ENCODE assay signal across 8 cellular contexts in the genomic region with DNA sequence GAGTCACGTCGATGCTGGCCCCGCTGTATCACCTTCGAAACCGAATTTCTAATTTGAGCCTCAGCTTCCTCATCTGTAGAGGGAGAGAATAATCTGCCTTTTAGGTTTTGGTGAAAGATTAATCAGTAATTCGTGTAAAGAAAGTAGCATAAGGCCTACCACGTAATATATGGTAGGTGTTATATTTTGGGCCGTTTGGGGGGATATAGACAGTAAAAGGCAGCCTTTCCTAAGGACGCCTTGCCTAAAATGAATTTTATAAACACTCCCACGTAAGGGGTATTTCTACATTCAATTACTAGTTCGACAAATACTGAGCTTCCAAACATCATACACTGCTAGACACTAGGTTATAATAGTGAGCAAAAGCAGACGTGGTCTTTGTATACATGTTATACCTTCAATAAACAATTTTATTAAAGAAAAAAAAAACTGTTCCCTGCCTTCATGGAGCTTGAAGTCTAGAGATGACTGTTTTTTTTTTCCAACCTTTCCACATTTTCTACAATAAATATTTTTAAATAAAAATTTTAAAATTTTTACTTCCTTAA. TPM values are rescaled to one million over a fixed set of nuclear protein-coding genes. Genes with fewer than 3 reads are reported as not detected.
DNase-seq lines count a peak whose midpoint lies in the region; ATAC-seq and TF ChIP-seq lines count a peak whose summit lies in the region.

No MANE protein-coding gene starts in this region.

- H3K36me3 ChIP-seq in right lobe of liver, result peaks cover 0 to 10% (median 0%) of the 10 kb centered on the region in 4 donors
- peaks cover 0 to 26% (median 0%) of the 10 kb centered on the region in 3 donors for H3K36me3 ChIP-seq in tibial nerve

- H3K9me3 ChIP-seq in right lobe of liver (no peaks in the 10 kb centered on the region), tibial nerve (no peaks in the 10 kb centered on the region)

- H3K27ac ChIP-seq in angular gyrus (ENCODE audit: low read depth, low read length), result peak overlapping the region; percentile 95
- H3K27ac ChIP-seq in right lobe of liver, result peak overlapping the region; percentile 85 to 94 (median 86)
- H3K27ac ChIP-seq in tibial nerve, result peak overlapping the region; percentile 80 to 98 (median 96)

- H3K4me1 Mint-ChIP-seq in activated T-cell treated with anti-CD3 and anti-CD28 coated beads, Interleukin-2, amount 50 U/mL, for 72 hours (ENCODE audit: low read depth), result peaks cover 50% of the 10 kb centered on the region

- peaks cover 15 to 23% of the 10 kb centered on the region in 2 donors for H3K36me3 Mint-ChIP-seq in activated T-cell treated with anti-CD3 and anti-CD28 coated beads, Interleukin-2, amount 50 U/mL, for 72 hours (ENCODE audit: insufficient read depth in 2 of 2)

- 3% methylated on average over 12 of the region's 12 CpGs for WGBS in right lobe of liver (ENCODE audit: insufficient coverage, low coverage, low lambda C conversion rate, missing lambda C conversion rate)
- 13 to 14% methylated on average over 12 of the region's 12 CpGs for WGBS in tibial nerve, 2 donors

- peak overlapping the region; percentile 98 for H3K4me3 Mint-ChIP-seq in activated T-cell treated with anti-CD3 and anti-CD28 coated beads, Interleukin-2, amount 50 U/mL, for 72 hours

- TF ChIP-seq EP300 in tibial nerve (IDR thresholded peaks at IDR 0.05), result no peak

- H3K4me1 ChIP-seq in right lobe of liver, result peaks cover 0 to 16% (median 4%) of the 10 kb centered on the region in 4 donors
- peaks cover 0 to 37% (median 13%) of the 10 kb centered on the region in 4 donors for H3K4me1 ChIP-seq in tibial nerve

- TF ChIP-seq POLR2A in right lobe of liver (IDR thresholded peaks at IDR 0.05) (no peak), tibial nerve (IDR thresholded peaks at IDR 0.05) (no peak)

- no peak for ATAC-seq in activated T-cell treated with anti-CD3 and anti-CD28 coated beads, Interleukin-2, amount 50 U/mL, for 72 hours (replicated peaks in 1 of 2)
- ATAC-seq in right lobe of liver (no peak), omental fat pad (ENCODE audit: low FRiP score) (no peak)

- no peaks in the 10 kb centered on the region for H3K27me3 ChIP-seq in right lobe of liver
- no peaks in the 10 kb centered on the region for H3K27me3 ChIP-seq in tibial nerve

- no peaks in the 10 kb centered on the region for H3K9me3 Mint-ChIP-seq in activated T-cell treated with anti-CD3 and anti-CD28 coated beads, Interleukin-2, amount 50 U/mL, for 72 hours

- H3K4me3 ChIP-seq in right lobe of liver (peak overlapping the region; percentile 77 to 95 (median 83)), tibial nerve (peak overlapping the region; percentile 84 to 95 (median 88))

- no peaks in the 10 kb centered on the region for H3K27me3 Mint-ChIP-seq in activated T-cell treated with anti-CD3 and anti-CD28 coated beads, Interleukin-2, amount 50 U/mL, for 72 hours (ENCODE audit: low read depth)

- DNase-seq in activated T-cell treated with anti-CD3 and anti-CD28 coated beads, Interleukin-2, amount 50 U/mL, for 72 hours, result no peak
- DNase-seq in activated T-cell treated with anti-CD3 and anti-CD28 coated beads for 4 hours, result no peak
- DNase-seq in right lobe of liver, result no peak
- DNase-seq in tibial nerve (ENCODE audit: low spot score in 2 of 2), result no peak
- no peak for DNase-seq in hepatic stellate cell (ENCODE audit: low spot score)
- DNase-seq in stimulated activated CD4-positive, alpha-beta T cell treated with anti-CD3 and anti-CD28 coated beads, Interleukin-4, amount 100 ng/mL, for 1 hour, result no peak
- no peak for DNase-seq in omental fat pad (ENCODE audit: low spot score)

- TF ChIP-seq CTCF in right lobe of liver (IDR thresholded peaks at IDR 0.05) (no peak), tibial nerve (IDR thresholded peaks at IDR 0.05) (no peak), omental fat pad (IDR thresholded peaks at IDR 0.05) (no peak)

- intact Hi-C loops in right lobe of liver (cut with DNase I), result no loop called here

- H3K27ac Mint-ChIP-seq in activated T-cell treated with anti-CD3 and anti-CD28 coated beads, Interleukin-2, amount 50 U/mL, for 72 hours, result peak overlapping the region; percentile 97

RNA-seq across cellular contexts. Expression of gene JAGN1, which starts 0.7 kb away (rescaled TPM):
- total RNA-seq in activated T-cell treated with anti-CD3 and anti-CD28 coated beads, Interleukin-2, amount 50 U/mL, for 72 hours, result 10 to 100 TPM; 34.6 to 39.4 TPM
- total RNA-seq in right lobe of liver (10 to 100 TPM; 20.5 to 40.6 (median 26.5) TPM), tibial nerve (10 to 100 TPM; 21.6 to 46.7 (median 34.7) TPM), omental fat pad (10 to 100 TPM; 50.4 to 91.0 (median 75.6) TPM)

RNA-seq across cellular contexts. Expression of gene CIDEC, which starts 11.1 kb away (rescaled TPM):
- under 1 TPM in 1 of 2 donors, not detected in 1; 0.65 TPM for total RNA-seq in activated T-cell treated with anti-CD3 and anti-CD28 coated beads, Interleukin-2, amount 50 U/mL, for 72 hours
- 100 to 1,000 TPM in 1 of 6 experiments, 10 to 100 TPM in 1, 1 to 10 TPM in 4; 1.0 to 101 (median 2.7) TPM for total RNA-seq in right lobe of liver
- total RNA-seq in tibial nerve, result 100 to 1,000 TPM in 3 of 4 donors, 10 to 100 TPM in 1; 72.4 to 380 (median 174) TPM
- total RNA-seq in omental fat pad, result 1,000 to 10,000 TPM in 1 of 4 donors, 100 to 1,000 TPM in 3; 318 to 1,481 (median 713) TPM

RNA-seq across cellular contexts. Expression of gene IL17RE, which starts 11.5 kb away (rescaled TPM):
- total RNA-seq in activated T-cell treated with anti-CD3 and anti-CD28 coated beads, Interleukin-2, amount 50 U/mL, for 72 hours, result 1 to 10 TPM in 1 of 2 donors, under 1 TPM in 1; 0.94 to 5.5 TPM
- total RNA-seq in right lobe of liver (1 to 10 TPM; 1.1 to 4.6 (median 2.2) TPM), tibial nerve (10 to 100 TPM in 1 of 4 donors, 1 to 10 TPM in 2, under 1 TPM in 1; 0.59 to 10.1 (median 5.6) TPM), omental fat pad (10 to 100 TPM in 2 of 4 donors, 1 to 10 TPM in 2; 7.7 to 13.8 (median 10.3) TPM)

RNA-seq across cellular contexts. Expression of gene IL17RC, which starts 25.8 kb away (rescaled TPM):
- total RNA-seq in activated T-cell treated with anti-CD3 and anti-CD28 coated beads, Interleukin-2, amount 50 U/mL, for 72 hours, result under 1 TPM; 0.41 to 0.93 TPM
- total RNA-seq in right lobe of liver (10 to 100 TPM; 19.5 to 53.4 (median 40.1) TPM), tibial nerve (10 to 100 TPM; 60.4 to 68.4 (median 65.1) TPM), omental fat pad (10 to 100 TPM; 53.4 to 97.6 (median 58.2) TPM)

RNA-seq across cellular contexts. Expression of gene CRELD1, which starts 42.5 kb away (rescaled TPM):
- total RNA-seq in activated T-cell treated with anti-CD3 and anti-CD28 coated beads, Interleukin-2, amount 50 U/mL, for 72 hours, result 10 to 100 TPM; 18.8 to 25.3 TPM
- total RNA-seq in right lobe of liver (10 to 100 TPM; 22.4 to 43.5 (median 30.5) TPM), tibial nerve (10 to 100 TPM; 18.2 to 54.9 (median 27.5) TPM), omental fat pad (10 to 100 TPM; 26.8 to 52.3 (median 38.4) TPM)
